In genomic region chr5:169731221-169731620, GRCh38 we compare ENCODE assay signal across 2 cellular contexts.
TF ChIP-seq lines count a peak whose summit lies in the region.

No MANE protein-coding gene starts in this region.

TF ChIP-seq in HepG2, 621 proteins besides CTCF, POLR2A, EP300 and RAD21 (continued from another document):
- no peak for TF ChIP-seq ZSCAN5A (CRISPR knock-in tag; IDR thresholded peaks at IDR 0.05; ENCODE audit: borderline replicate concordance)
- no peak for TF ChIP-seq ZNF609 (CRISPR knock-in tag; IDR thresholded peaks at IDR 0.05; ENCODE audit: borderline replicate concordance)
- no peak for TF ChIP-seq ZNF883 (CRISPR knock-in tag; IDR thresholded peaks at IDR 0.05; ENCODE audit: not compliant biosample characterization)
- TF ChIP-seq ZNF431 (CRISPR knock-in tag; IDR thresholded peaks at IDR 0.05; ENCODE audit: borderline replicate concordance, low read depth): 0 out of 2 replicates have a peak, but pooled peaks have one; percentile 34
- no peak for TF ChIP-seq HNRNPK (IDR thresholded peaks at IDR 0.05; ENCODE audit: low read depth, low read length, poor library complexity, severe bottlenecking)
- TF ChIP-seq SMAD1 (CRISPR knock-in tag; IDR thresholded peaks at IDR 0.05; ENCODE audit: borderline replicate concordance, low read depth): no peak
- TF ChIP-seq NR1H2 (CRISPR knock-in tag; IDR thresholded peaks at IDR 0.05; ENCODE audit: borderline replicate concordance, low read depth): no peak

TF ChIP-seq in K562, 482 proteins besides CTCF, POLR2A, EP300 and RAD21:
- TF ChIP-seq THAP7 (CRISPR knock-in tag; IDR thresholded peaks at IDR 0.05) (no peak), CREB5 (CRISPR knock-in tag; IDR thresholded peaks at IDR 0.05) (no peak), CBX8 (IDR thresholded peaks at IDR 0.05; ENCODE audit: borderline replicate concordance, extremely low read depth, low read depth, low read length, poor library complexity, severe bottlenecking) (no peak), CBFA2T3 (IDR thresholded peaks at IDR 0.05) (no peak), ZNF583 (CRISPR knock-in tag; IDR thresholded peaks at IDR 0.05) (no peak), ZNF431 (CRISPR knock-in tag; IDR thresholded peaks at IDR 0.05) (peak; percentile 92), ZFP36 (IDR thresholded peaks at IDR 0.05; ENCODE audit: low read depth, low read length, partially characterized antibody) (peak; percentile 23)
